In the genomic region with DNA sequence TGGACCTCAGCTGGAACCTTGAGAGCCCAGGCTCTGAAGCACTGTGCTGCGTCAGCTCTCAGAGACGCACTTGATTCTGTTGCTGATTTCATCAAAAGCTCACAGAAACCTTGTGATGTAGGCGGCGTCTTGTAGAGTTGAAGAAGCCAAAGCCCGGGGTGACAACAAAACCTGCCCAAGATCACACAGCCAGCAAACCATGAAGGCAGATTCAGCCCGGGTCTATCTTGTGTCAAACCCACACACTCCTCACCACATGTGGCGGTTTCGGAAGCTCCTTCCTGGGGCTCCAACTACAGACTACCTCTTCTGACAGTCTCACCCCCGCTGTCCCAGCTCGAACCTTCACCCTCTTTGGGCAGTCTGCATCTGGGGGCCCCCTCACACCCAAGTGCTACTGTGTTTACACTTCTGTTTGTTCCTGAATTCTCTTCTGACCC, we compare ENCODE assay signal across 8 cellular contexts. TPM values are rescaled to one million over a fixed set of nuclear protein-coding genes. Genes with fewer than 3 reads are reported as not detected.
DNase-seq lines count a peak whose midpoint lies in the region; ATAC-seq and TF ChIP-seq lines count a peak whose summit lies in the region.

No MANE protein-coding gene starts in this region.

- no peaks in the 10 kb centered on the region for H3K9me3 Mint-ChIP-seq in stimulated activated naive CD8-positive, alpha-beta T cell treated with anti-CD3 and anti-CD28 coated beads, Interleukin-15, Interleukin-2, amounts not matched to agents 100 ng/mL and 50 ng/mL, for 24 hours

- TF ChIP-seq POLR2A in right lobe of liver (IDR thresholded peaks at IDR 0.05) (no peak), sigmoid colon (IDR thresholded peaks at IDR 0.05) (no peak)

- peak overlapping the region; percentile 46 for H3K27ac Mint-ChIP-seq in stimulated activated naive CD8-positive, alpha-beta T cell treated with anti-CD3 and anti-CD28 coated beads, Interleukin-15, Interleukin-2, amounts not matched to agents 100 ng/mL and 50 ng/mL, for 24 hours

- H3K4me1 ChIP-seq in right lobe of liver (no peaks in the 10 kb centered on the region), sigmoid colon (peaks cover 0 to 10% (median 0%) of the 10 kb centered on the region in 4 donors), right cardiac atrium (ENCODE audit: control insufficient read depth, insufficient read depth, low read length) (peaks cover 3% of the 10 kb centered on the region)

- H3K27ac ChIP-seq in right lobe of liver (no peak overlapping the region), sigmoid colon (no peak overlapping the region), right cardiac atrium (ENCODE audit: low read length) (no peak overlapping the region)

- H3K4me3 Mint-ChIP-seq in stimulated activated naive CD8-positive, alpha-beta T cell treated with anti-CD3 and anti-CD28 coated beads, Interleukin-15, Interleukin-2, amounts not matched to agents 100 ng/mL and 50 ng/mL, for 24 hours, result peak overlapping the region; percentile 68

- peak; percentile 70 for DNase-seq in activated CD4-positive, alpha-beta T cell treated with anti-CD3 and anti-CD28 coated beads, Interleukin-2, amount 50 U/mL, for 1 hour
- DNase-seq in right lobe of liver (peak in 1 of 3 donors; percentile 62), sigmoid colon (no peak), right cardiac atrium (no peak), OCI-M1 (lab: John Stamatoyannopoulos, UW) (no peak)

- H3K36me3 ChIP-seq in right lobe of liver (no peaks in the 10 kb centered on the region), sigmoid colon (no peaks in the 10 kb centered on the region)

- peaks cover 94% of the 10 kb centered on the region for H3K4me1 Mint-ChIP-seq in stimulated activated naive CD8-positive, alpha-beta T cell treated with anti-CD3 and anti-CD28 coated beads, Interleukin-15, Interleukin-2, amounts not matched to agents 100 ng/mL and 50 ng/mL, for 24 hours (ENCODE audit: low read depth)

- H3K27me3 ChIP-seq in right lobe of liver (no peaks in the 10 kb centered on the region), sigmoid colon (no peaks in the 10 kb centered on the region), right cardiac atrium (ENCODE audit: control insufficient read depth, insufficient read depth) (no peaks in the 10 kb centered on the region)

- H3K27me3 Mint-ChIP-seq in stimulated activated naive CD8-positive, alpha-beta T cell treated with anti-CD3 and anti-CD28 coated beads, Interleukin-15, Interleukin-2, amounts not matched to agents 100 ng/mL and 50 ng/mL, for 24 hours, result peaks cover 30% of the 10 kb centered on the region

- no CpG with 5 or more reads among the region's 10 CpGs for WGBS in right lobe of liver (ENCODE audit: insufficient coverage, low coverage, low lambda C conversion rate, missing lambda C conversion rate)
- WGBS in sigmoid colon, 2 donors, result 61 to 86% methylated on average over 10 of the region's 10 CpGs
- WGBS in right cardiac atrium, result 87% methylated on average over 10 of the region's 10 CpGs

- H3K9me3 ChIP-seq in right lobe of liver (no peaks in the 10 kb centered on the region), sigmoid colon (no peaks in the 10 kb centered on the region), right cardiac atrium (ENCODE audit: control insufficient read depth, low read length) (no peaks in the 10 kb centered on the region)

- peak; percentile 53 for ATAC-seq in GM18511 (IDR thresholded peaks at IDR 0.05; ENCODE audit: unreplicated experiment)
- ATAC-seq in HG03060 (IDR thresholded peaks at IDR 0.05; ENCODE audit: low read depth, unreplicated experiment), result peak; percentile 32
- ATAC-seq in right lobe of liver, result peak in 3 of 4 donors; percentile 37 to 45 (median 45)
- ATAC-seq in right cardiac atrium, result no peak

- intact Hi-C loops in right lobe of liver (cut with DNase I) (no loop called here), sigmoid colon (cut with DNase I) (no loop called here), right cardiac atrium (cut with DNase I) (no loop called here)

- H3K36me3 Mint-ChIP-seq in stimulated activated naive CD8-positive, alpha-beta T cell treated with anti-CD3 and anti-CD28 coated beads, Interleukin-15, Interleukin-2, amounts not matched to agents 100 ng/mL and 50 ng/mL, for 24 hours (ENCODE audit: low read depth), result no peaks in the 10 kb centered on the region

- H3K4me3 ChIP-seq in right lobe of liver, result no peak overlapping the region
- H3K4me3 ChIP-seq in sigmoid colon, result no peak overlapping the region
- no peak overlapping the region for H3K4me3 ChIP-seq in right cardiac atrium (ENCODE audit: low read length)

- TF ChIP-seq CTCF in right lobe of liver (IDR thresholded peaks at IDR 0.05) (no peak), sigmoid colon (IDR thresholded peaks at IDR 0.05) (no peak)

- TF ChIP-seq EP300 in sigmoid colon (IDR thresholded peaks at IDR 0.05), result no peak

RNA-seq across cellular contexts. Expression of gene TENT5C, which starts 50.4 kb away (rescaled TPM):
- total RNA-seq in right lobe of liver, result 10 to 100 TPM in 1 of 6 experiments, 1 to 10 TPM in 5; 2.3 to 13.7 (median 3.0) TPM
- total RNA-seq in sigmoid colon, result 1 to 10 TPM; 2.8 to 7.1 (median 5.1) TPM
- polyA plus RNA-seq in sigmoid colon, result 10 to 100 TPM in 1 of 3 donors, 1 to 10 TPM in 2; 4.2 to 10.3 (median 9.9) TPM
- total RNA-seq in right cardiac atrium, result 10 to 100 TPM; 20.4 to 33.1 (median 31.7) TPM
- 9.5 TPM for polyA plus RNA-seq in right cardiac atrium

Comparison
In these comparisons a context has a peak if more than half of its experiments do, and no peak if none do; other contexts are left out.
1. ATAC-seq: peak in GM18511 (single experiment), HG03060 (single experiment) and right lobe of liver (3 of 4); none in right cardiac atrium (0 of 2).